9 cellular contexts compared by ENCODE assay signal in genomic region chr1:58848818-58849411, GRCh38.
DNase-seq lines count a peak whose midpoint lies in the region; ATAC-seq, FAIRE-seq and TF ChIP-seq lines count a peak whose summit lies in the region.
"Had no signal": no experiment of that assay in that cellular context is flagged by ENCODE, and none has a peak within 500 bp of the region (broad histone marks: within the 10 kb centered on the region; RNA-seq: fewer than 3 reads in every experiment).

No MANE protein-coding gene starts in this region.

- H3K4me3 ChIP-seq in SK-N-SH (ENCODE audit: low read depth in 2 of 2, low read length in 1 of 2) (peak overlapping the region; percentile 18 to 19; a peak in 2 of 4 replicates), gastroesophageal sphincter (no peak overlapping the region)

- no peak overlapping the region for H3K27ac Mint-ChIP-seq in T-helper 17 cell
- H3K27ac Mint-ChIP-seq in T-cell: no peak overlapping the region

- H3K4me1 Mint-ChIP-seq in T-helper 17 cell (peaks cover 11% of the 10 kb centered on the region), T-cell (peaks cover 0 to 3% (median 0%) of the 10 kb centered on the region in 3 donors)

- CTCF ChIA-PET in SK-N-SH (lab: Yijun Ruan, JAX): interaction anchor here (1.1 to 1.6 kb wide), 3 partner anchors 8 to 10 kb away, joined by 3 to 6 read pairs (median 4); no protein-coding TSS in a partner anchor
- CTCF ChIA-PET in T-cell (lab: Charles Lee): no interaction called here

- peak; percentile 26 for TF ChIP-seq CTCF in SK-N-SH (IDR thresholded peaks at IDR 0.05)
- peak in 2 of 4 experiments; percentile 23 to 28 for TF ChIP-seq CTCF in gastroesophageal sphincter (IDR thresholded peaks at IDR 0.05)

- H3K27me3 ChIP-seq in SK-N-SH (ENCODE audit: insufficient read depth): no peaks in the 10 kb centered on the region
- H3K27me3 ChIP-seq in gastroesophageal sphincter: no peaks in the 10 kb centered on the region

- H2AFZ ChIP-seq in SK-N-SH (ENCODE audit: low read depth): no peak overlapping the region

- no peak for FAIRE-seq in GM12892 (lab: Jason Lieb, UNC)

- H3K9me3 ChIP-seq in SK-N-SH (no peaks in the 10 kb centered on the region), gastroesophageal sphincter (no peaks in the 10 kb centered on the region), T-helper 17 cell (ENCODE audit: control insufficient read depth, low read length, poor library complexity, severe bottlenecking) (no peaks in the 10 kb centered on the region)

- H3K4me1 ChIP-seq in SK-N-SH (ENCODE audit: control insufficient read depth in 1 of 2, insufficient read depth in 2 of 2, low read depth in 1 of 2, low read length in 1 of 2) (peaks cover 4 to 25% of the 10 kb centered on the region in 2 experiments; a peak in 2 of 4 replicates), gastroesophageal sphincter (peaks cover 4 to 15% (median 14%) of the 10 kb centered on the region in 3 donors)

- H3K36me3 Mint-ChIP-seq in T-helper 17 cell (ENCODE audit: low read depth): no peaks in the 10 kb centered on the region
- peaks cover 3% of the 10 kb centered on the region for H3K36me3 Mint-ChIP-seq in T-cell

- H3F3A ChIP-seq in SK-N-SH (replicated peaks; ENCODE audit: insufficient read depth): peaks cover 45% of the 10 kb centered on the region

- peak overlapping the region; percentile 72 to 97; a peak in 3 of 4 replicates for H3K27ac ChIP-seq in SK-N-SH (ENCODE audit: low read depth in 2 of 2, low read length in 1 of 2)
- peak overlapping the region in 3 of 4 donors; percentile 46 to 60 (median 58) for H3K27ac ChIP-seq in gastroesophageal sphincter
- H3K27ac ChIP-seq: KMS-11 had no signal

- H3K27me3 Mint-ChIP-seq in T-helper 17 cell (peaks cover 21% of the 10 kb centered on the region), T-cell (no peaks in the 10 kb centered on the region)

- POLR2A ChIA-PET in SK-N-SH (lab: Yijun Ruan, JAX): no interaction called here
- POLR2A ChIA-PET in T-cell (lab: Charles Lee): no interaction called here

- DNase-seq in H4 (ENCODE audit: low spot score) (peak; percentile 95), SK-N-SH (peak; percentile 23), sciatic nerve (ENCODE audit: low spot score) (peak; percentile 73), T-helper 17 cell (no peak), NCI-H345 (lab: John Stamatoyannopoulos, UW) (no peak), T-cell (no peak), GM12892 (ENCODE audit: insufficient read length) (no peak)

- peak overlapping the region; percentile 70 for H3K9ac ChIP-seq in SK-N-SH
- H3K9ac ChIP-seq: KMS-11 had no signal

- peak overlapping the region; percentile 72 for H3K4me2 ChIP-seq in SK-N-SH
- H3K4me2 ChIP-seq: KMS-11 had no signal

- TF ChIP-seq EP300 in SK-N-SH (IDR thresholded peaks at IDR 0.05; ENCODE audit: borderline replicate concordance in 1 of 2, low read depth in 1 of 2, low read length in 1 of 2) (peak; percentile 37 to 99), gastroesophageal sphincter (IDR thresholded peaks at IDR 0.05) (no peak)

- TF ChIP-seq POLR2A in gastroesophageal sphincter (IDR thresholded peaks at IDR 0.05) (no peak), GM12892 (IDR thresholded peaks at IDR 0.05; ENCODE audit: low read depth, low read length) (no peak)

- WGBS in SK-N-SH (ENCODE audit: low lambda C conversion rate): 2% methylated on average over 7 of the region's 9 CpGs
- 8 to 10% methylated on average over 3 to 4 of the region's 9 CpGs for WGBS in gastroesophageal sphincter (ENCODE audit: low coverage in 1 of 2), 2 donors

- ATAC-seq in gastroesophageal sphincter (peak; percentile 89), sciatic nerve (peak; percentile 83), T-helper 17 cell (no peak), T-cell (replicated peaks in 1 of 4) (no peak)

- no peak; the same call in 1 of the 2 replicates for TF ChIP-seq RAD21 in SK-N-SH (IDR thresholded peaks at IDR 0.05; ENCODE audit: low read length)

- no peaks in the 10 kb centered on the region for H3K9me3 Mint-ChIP-seq in T-cell

- no peaks in the 10 kb centered on the region for H3K9me2 ChIP-seq in SK-N-SH

- H3K79me2 ChIP-seq in SK-N-SH (ENCODE audit: insufficient read depth): no peaks in the 10 kb centered on the region

- intact Hi-C loops in sciatic nerve (cut with DNase I): no loop called here

- H3K36me3 ChIP-seq in SK-N-SH (replicated peaks in 1 of 2; ENCODE audit: control insufficient read depth in 1 of 2, insufficient read depth in 2 of 2, low read length in 1 of 2) (no peaks in the 10 kb centered on the region), gastroesophageal sphincter (no peaks in the 10 kb centered on the region)

- H4K20me1 ChIP-seq in SK-N-SH (ENCODE audit: insufficient read depth): no peaks in the 10 kb centered on the region

- H3K4me3 Mint-ChIP-seq in T-helper 17 cell: no peak overlapping the region
- H3K4me3 Mint-ChIP-seq in T-cell: no peak overlapping the region

TF ChIP-seq in SK-N-SH, 30 proteins besides CTCF, POLR2A, EP300 and RAD21 (continues in another document):
- TF ChIP-seq NRF1 (IDR thresholded peaks at IDR 0.05; ENCODE audit: low read depth, low read length): no peak
- no peak for TF ChIP-seq FOXJ3 (CRISPR knock-in tag; IDR thresholded peaks at IDR 0.05)
- TF ChIP-seq POLR2AphosphoS5 (IDR thresholded peaks at IDR 0.05; ENCODE audit: low read depth, low read length): peak; percentile 61
- TF ChIP-seq IRF3 (IDR thresholded peaks at IDR 0.05; ENCODE audit: low read depth, low read length): no peak
- peak; percentile 79; the same call in 1 of the 2 replicates for TF ChIP-seq ELF1 (IDR thresholded peaks at IDR 0.05)
- no peak for TF ChIP-seq RFX5 (IDR thresholded peaks at IDR 0.05; ENCODE audit: low read length)
- TF ChIP-seq EZH2phosphoT487 (IDR thresholded peaks at IDR 0.05; ENCODE audit: borderline replicate concordance, low read depth): no peak
- TF ChIP-seq USF2 (IDR thresholded peaks at IDR 0.05; ENCODE audit: borderline replicate concordance, low read depth, low read length): no peak
- TF ChIP-seq ZBTB33 (IDR thresholded peaks at IDR 0.05; ENCODE audit: borderline replicate concordance, low read depth): peak; percentile 73
- TF ChIP-seq FOSL2 (IDR thresholded peaks at IDR 0.05; ENCODE audit: borderline replicate concordance, low read depth): peak; percentile 99
- peak; percentile 96 for TF ChIP-seq TCF12 (IDR thresholded peaks at IDR 0.05)
- TF ChIP-seq CHD2 (IDR thresholded peaks at IDR 0.05; ENCODE audit: low read length, partially characterized antibody): no peak
- peak; percentile 92 for TF ChIP-seq PBX3 (IDR thresholded peaks at IDR 0.05)
- no peak for TF ChIP-seq MXI1 (IDR thresholded peaks at IDR 0.05; ENCODE audit: low read depth, low read length)
- peak; percentile 64; the same call in 1 of the 2 replicates for TF ChIP-seq SIN3A (IDR thresholded peaks at IDR 0.05; ENCODE audit: borderline replicate concordance, low read depth, low read length)
- TF ChIP-seq YY1 (IDR thresholded peaks at IDR 0.05; ENCODE audit: low read depth): 0 out of 2 replicates have a peak, but pooled peaks have one; percentile 53

Comparison
In these comparisons a context has a peak if more than half of its experiments do, and no peak if none do; other contexts are left out.
1. DNase-seq: peak in H4 (single experiment), SK-N-SH (single experiment) and sciatic nerve (single experiment); none in T-helper 17 cell (0 of 3), NCI-H345 (single experiment), T-cell (0 of 34) and GM12892 (single experiment).
2. H3K4me3 ChIP-seq: peak in SK-N-SH (2 of 2); none in gastroesophageal sphincter (0 of 2).
3. ATAC-seq: peak in gastroesophageal sphincter (single experiment) and sciatic nerve (single experiment); none in T-helper 17 cell (single experiment) and T-cell (0 of 4).